In genomic region chr7:90346326-90347125, GRCh38 we compare ENCODE assay signal across 8 cellular contexts. TPM values are rescaled to one million over a fixed set of nuclear protein-coding genes. Genes with fewer than 3 reads are reported as not detected.
DNase-seq lines count a peak whose midpoint lies in the region; ATAC-seq and TF ChIP-seq lines count a peak whose summit lies in the region.

A gene with protein sequence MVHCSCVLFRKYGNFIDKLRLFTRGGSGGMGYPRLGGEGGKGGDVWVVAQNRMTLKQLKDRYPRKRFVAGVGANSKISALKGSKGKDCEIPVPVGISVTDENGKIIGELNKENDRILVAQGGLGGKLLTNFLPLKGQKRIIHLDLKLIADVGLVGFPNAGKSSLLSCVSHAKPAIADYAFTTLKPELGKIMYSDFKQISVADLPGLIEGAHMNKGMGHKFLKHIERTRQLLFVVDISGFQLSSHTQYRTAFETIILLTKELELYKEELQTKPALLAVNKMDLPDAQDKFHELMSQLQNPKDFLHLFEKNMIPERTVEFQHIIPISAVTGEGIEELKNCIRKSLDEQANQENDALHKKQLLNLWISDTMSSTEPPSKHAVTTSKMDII (plus strand): TSS chr7:90346716. CDS start chr7:90346742, 26 bp downstream.

- H3K4me1 Mint-ChIP-seq in activated T-cell treated with anti-CD3 and anti-CD28 coated beads, Interleukin-2, amount 50 U/mL, for 24 hours (ENCODE audit: low read depth) = peaks cover 46% of the 10 kb centered on the region

- H3K9me2 ChIP-seq in PC-9 (ENCODE audit: insufficient read depth) = no peaks in the 10 kb centered on the region

- in situ Hi-C loops in KBM-7 (cut with MboI; ENCODE audit: low pct_unique_long_range_greater_than_20kb, low sequenced_read_pairs) = no loop called here

- CTCF ChIA-PET in PC-9 (lab: Charles Lee) = interaction anchor here (0.5 to 0.6 kb wide), 3 partner anchors 9 to 1316 kb away, joined by 3 to 7 read pairs (median 6); no protein-coding TSS in a partner anchor

- peak within 1 kb of the TSS; percentile 90 for H3K9ac ChIP-seq in muscle layer of colon (ENCODE audit: low read length)

- no peaks in the 10 kb centered on the region for H3K27me3 Mint-ChIP-seq in activated T-cell treated with anti-CD3 and anti-CD28 coated beads, Interleukin-2, amount 50 U/mL, for 24 hours

- H3K27me3 ChIP-seq in PC-9 (ENCODE audit: insufficient read depth, low read depth) (no peaks in the 10 kb centered on the region), muscle layer of colon (ENCODE audit: control insufficient read depth in 1 of 2, insufficient read depth in 2 of 2, low read length in 2 of 2) (no peaks in the 10 kb centered on the region)

- ATAC-seq in GM21717 (IDR thresholded peaks at IDR 0.05; ENCODE audit: unreplicated experiment) (peak; percentile 97), esophagus mucosa (peak; percentile 100)

- peak within 1 kb of the TSS; percentile 65 for H3K27ac ChIP-seq in PC-9
- peak within 1 kb of the TSS; percentile 90 for H3K27ac ChIP-seq in muscle layer of colon (ENCODE audit: low read depth, low read length)

- BruUV-seq in PC-9 (replicated peaks; lab: Mats Ljungman, UMichigan) = TSS peak; percentile 66

- POLR2A ChIA-PET in PC-9 (lab: Charles Lee; ENCODE audit: unreplicated experiment) = interaction anchor here (0.7 kb wide), 1 partner anchor 57 kb away, joined by 9 read pairs; the partner anchor contains the start of gene CLDN12

- H3K9me3 ChIP-seq in PC-9 (ENCODE audit: insufficient read depth, low read depth) (no peaks in the 10 kb centered on the region), muscle layer of colon (ENCODE audit: low read length) (no peaks in the 10 kb centered on the region)

- peaks cover 4% of the 10 kb centered on the region; the same call in 1 of the 2 replicates for H3K36me3 ChIP-seq in PC-9 (ENCODE audit: low read depth)
- no peaks in the 10 kb centered on the region for H3K36me3 ChIP-seq in muscle layer of colon (ENCODE audit: insufficient read depth, low read length)

- H3K4me1 ChIP-seq in PC-9 (replicated peaks; ENCODE audit: insufficient read depth) = 0 out of 2 replicates have a peak, but pooled peaks cover 13% of the 10 kb centered on the region
- H3K4me1 ChIP-seq in muscle layer of colon (ENCODE audit: insufficient read depth, low read length) = peaks cover 10% of the 10 kb centered on the region

- peak within 1 kb of the TSS; percentile 98 for H3K27ac Mint-ChIP-seq in activated T-cell treated with anti-CD3 and anti-CD28 coated beads, Interleukin-2, amount 50 U/mL, for 24 hours

- DNase-seq in DMS79 (lab: John Stamatoyannopoulos, UW) = peak; percentile 85
- peak; percentile 97 for DNase-seq in KBM-7
- peak; percentile 84 to 91 for DNase-seq in PC-9
- DNase-seq in activated T-cell treated with anti-CD3 and anti-CD28 coated beads, Interleukin-2, amount 50 U/mL, for 24 hours = peak; percentile 97
- peak; percentile 88 for DNase-seq in stimulated activated CD8-positive, alpha-beta memory T cell treated with anti-CD3 and anti-CD28 coated beads, Interleukin-7, amount 100 ng/mL, for 24 hours (ENCODE audit: low read depth)

- H3K9me3 Mint-ChIP-seq in activated T-cell treated with anti-CD3 and anti-CD28 coated beads, Interleukin-2, amount 50 U/mL, for 24 hours = no peaks in the 10 kb centered on the region

- peaks cover 42% of the 10 kb centered on the region for H3K79me2 ChIP-seq in PC-9 (ENCODE audit: low read depth)

- peak; percentile 78 for TF ChIP-seq CTCF in PC-9 (conservative IDR thresholded peaks at IDR 0.05)

- intact Hi-C loops in PC-9 (cut with micrococcal nuclease; ENCODE audit: unreplicated experiment) = loop anchor here (1.0 to 5.0 kb wide), 2 partner anchors 36 to 57 kb away; partner anchors contain the start of gene CLDN12

- peak within 1 kb of the TSS; percentile 96 for H3K4me3 Mint-ChIP-seq in activated T-cell treated with anti-CD3 and anti-CD28 coated beads, Interleukin-2, amount 50 U/mL, for 24 hours

- peak within 1 kb of the TSS; percentile 88 for H3K4me2 ChIP-seq in PC-9

- H3F3A ChIP-seq in PC-9 (ENCODE audit: insufficient read depth, low read depth) = peaks cover 3% of the 10 kb centered on the region; the same call in 1 of the 2 replicates

- H2AFZ ChIP-seq in PC-9 = peak within 1 kb of the TSS; percentile 99

- no peaks in the 10 kb centered on the region for H4K20me1 ChIP-seq in PC-9 (ENCODE audit: insufficient read depth)

- H3K4me3 ChIP-seq in PC-9 = peak within 1 kb of the TSS; percentile 94
- H3K4me3 ChIP-seq in muscle layer of colon (ENCODE audit: low read depth in 1 of 2, low read length in 2 of 2) = peak within 1 kb of the TSS; percentile 89 to 95

- H3K36me3 Mint-ChIP-seq in activated T-cell treated with anti-CD3 and anti-CD28 coated beads, Interleukin-2, amount 50 U/mL, for 24 hours (ENCODE audit: low read depth) = peaks cover 39% of the 10 kb centered on the region

RNA-seq across cellular contexts. Expression of the gene that starts here (rescaled TPM):
- 29.3 and 36.7 TPM in 2 replicates for total RNA-seq in PC-9 (2021)
- total RNA-seq in esophagus mucosa = 18.8 TPM

Comparison
In these comparisons a context has a peak if more than half of its experiments do, and no peak if none do; other contexts are left out.
1. Peak in every context shown above with its lines: DNase-seq, ATAC-seq, H3K4me3 ChIP-seq and H3K27ac ChIP-seq.